11 cellular contexts compared by ENCODE assay signal in the genomic region with DNA sequence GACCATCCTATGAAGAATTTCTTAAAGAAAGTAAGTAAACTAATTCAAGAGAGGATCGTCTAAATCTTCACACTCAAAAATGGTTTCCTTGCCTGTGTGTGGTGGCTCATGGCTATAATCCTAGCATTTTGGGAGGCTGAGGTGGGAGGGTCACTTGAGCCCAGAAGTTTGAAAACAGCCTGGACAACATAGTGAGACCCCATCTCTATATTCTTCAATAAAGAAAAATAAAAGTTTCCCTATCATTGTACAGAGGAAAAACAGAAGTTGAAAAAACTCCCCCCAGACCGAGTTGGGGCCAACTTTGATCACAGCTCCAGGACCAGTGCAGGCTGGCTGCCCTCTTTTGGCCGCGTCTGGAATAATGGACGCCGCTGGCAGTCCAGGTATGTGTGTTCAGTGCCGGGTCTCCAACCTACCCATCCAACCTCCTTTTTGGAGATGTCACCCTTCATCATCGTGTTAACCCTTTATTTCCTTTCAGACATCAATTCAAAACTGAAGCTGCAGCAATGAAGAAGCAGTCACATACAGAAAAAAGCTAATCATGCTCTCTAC. TPM values are rescaled to one million over a fixed set of nuclear protein-coding genes. Genes with fewer than 3 reads are reported as not detected.
DNase-seq lines count a peak whose midpoint lies in the region; ATAC-seq, FAIRE-seq and TF ChIP-seq lines count a peak whose summit lies in the region.
"Had no signal": no experiment of that assay in that cellular context is flagged by ENCODE, and none has a peak within 500 bp of the region (broad histone marks: within the 10 kb centered on the region; RNA-seq: fewer than 3 reads in every experiment).

No MANE protein-coding gene starts in this region.

- no peaks in the 10 kb centered on the region for H3K27me3 ChIP-seq in CD4-positive, CD25-positive, alpha-beta regulatory T cell (ENCODE audit: control insufficient read depth, insufficient read depth, low read length)
- H3K27me3 ChIP-seq in HepG2 (ENCODE audit: control insufficient read depth in 1 of 2, insufficient read depth in 2 of 2, low read length in 2 of 2) = peaks cover 0 to 4% of the 10 kb centered on the region in 2 experiments; a peak in 2 of 5 replicates

- in situ Hi-C loops in HepG2 (cut with HindIII; ENCODE audit: extremely low pct_ligation_motif_present, low pct_unique_long_range_greater_than_20kb) = no loop called here

- H3K4me2 ChIP-seq in HepG2 (ENCODE audit: low read depth, low read length) = no peak overlapping the region

- H3K4me3 ChIP-seq in CD4-positive, CD25-positive, alpha-beta regulatory T cell (ENCODE audit: low read depth, low read length) = no peak overlapping the region
- H3K4me3 ChIP-seq in HepG2 (replicated peaks in 1 of 3; ENCODE audit: insufficient read depth in 1 of 3, low read depth in 2 of 3, low read length in 3 of 3) = no peak overlapping the region
- H3K4me3 ChIP-seq: coronary artery had no signal

- H2AFZ ChIP-seq in HepG2 (ENCODE audit: low read length) = no peak overlapping the region

- TF ChIP-seq EP300 in HepG2 (IDR thresholded peaks at IDR 0.05; ENCODE audit: low read depth in 2 of 2, low read length in 2 of 2) (no peak), HepG2 (CRISPR knock-in tag; IDR thresholded peaks at IDR 0.05; ENCODE audit: borderline replicate concordance) (no peak)

- TF ChIP-seq POLR2A in HepG2 (IDR thresholded peaks at IDR 0.05; ENCODE audit: insufficient read depth in 1 of 2, low read depth in 2 of 2, low read length in 2 of 2) = peak in 1 of 2 experiments; percentile 16; a peak in 2 of 4 replicates

- H3K4me3 Mint-ChIP-seq in CD4-positive, CD25-positive, alpha-beta regulatory T cell = peak overlapping the region in 2 of 4 donors; percentile 13 to 98
- peak overlapping the region; percentile 4; the same call in 1 of the 2 replicates for H3K4me3 Mint-ChIP-seq in HFFc6
- H3K4me3 Mint-ChIP-seq in activated T-helper 1 cell treated with anti-CD3 and anti-CD28 coated beads, Interleukin-12 subunit alpha, Interleukin-12 subunit beta, Interleukin-2, Interleukin-4 antibody, amounts not matched to agents 30 ng/mL and 10 ng/mL and 1 ng/mL, durations not matched to agents 14 hours and 24 hours and 36 hours = peak overlapping the region; percentile 27

- BruUV-seq in HepG2 (replicated peaks; lab: Mats Ljungman, UMichigan) = no TSS peak

- FAIRE-seq in HepG2 (lab: Jason Lieb, UNC) = no peak

- CTCF ChIA-PET in HepG2 (lab: Yijun Ruan, JAX; ENCODE audit: low intra/inter-chr PET ratio, low total read pairs) = no interaction called here

- TF ChIP-seq CTCF in HFFc6 (IDR thresholded peaks at IDR 0.05) = peak; percentile 29; the same call in 1 of the 2 replicates
- peak; percentile 59 for TF ChIP-seq CTCF in HepG2 (CRISPR knock-in tag; IDR thresholded peaks at IDR 0.05)
- no peak for TF ChIP-seq CTCF in GM10266 (IDR thresholded peaks at IDR 0.05; ENCODE audit: control insufficient read depth, insufficient read depth, low read depth, missing control alignments)

- DNase-seq in CD4-positive, CD25-positive, alpha-beta regulatory T cell = no peak
- DNase-seq in HFFc6 (no peak), HepG2 (ENCODE audit: low spot score) (no peak), NCI-H2196 (lab: John Stamatoyannopoulos, UW; ENCODE audit: unreplicated experiment) (no peak), RPMI8226 (no peak), GM10266 (ENCODE audit: extremely low spot score) (no peak)
- no peak for DNase-seq in activated T-helper 1 cell treated with anti-CD3 and anti-CD28 coated beads, Interleukin-12 subunit alpha, Interleukin-12 subunit beta, Interleukin-2, Interleukin-4 antibody, amounts not matched to agents 30 ng/mL and 10 ng/mL and 1 ng/mL, durations not matched to agents 14 hours and 24 hours and 36 hours (ENCODE audit: low spot score)
- DNase-seq: activated CD4-positive, alpha-beta T cell treated with anti-CD3 and anti-CD28 coated beads for 4 hours; DMS79 treated with DMSO at 0.1 percent for 48 hours had no signal

- peaks cover 66% of the 10 kb centered on the region for H3K36me3 ChIP-seq in CD4-positive, CD25-positive, alpha-beta regulatory T cell (ENCODE audit: control insufficient read depth, insufficient read depth, low read length)
- H3K36me3 ChIP-seq in HepG2 (replicated peaks in 1 of 2; ENCODE audit: control insufficient read depth in 1 of 2, insufficient read depth in 2 of 2, low read length in 2 of 2) = peaks cover 7 to 46% of the 10 kb centered on the region in 2 experiments

- no peak overlapping the region for H3K27ac Mint-ChIP-seq in CD4-positive, CD25-positive, alpha-beta regulatory T cell
- H3K27ac Mint-ChIP-seq in HFFc6 = peak overlapping the region; percentile 94
- peak overlapping the region; percentile 9 for H3K27ac Mint-ChIP-seq in activated T-helper 1 cell treated with anti-CD3 and anti-CD28 coated beads, Interleukin-12 subunit alpha, Interleukin-12 subunit beta, Interleukin-2, Interleukin-4 antibody, amounts not matched to agents 30 ng/mL and 10 ng/mL and 1 ng/mL, durations not matched to agents 14 hours and 24 hours and 36 hours

- H3K27ac ChIP-seq in CD4-positive, CD25-positive, alpha-beta regulatory T cell (ENCODE audit: insufficient read depth, low read length, poor library complexity, severe bottlenecking) = peak overlapping the region; percentile 29
- H3K27ac ChIP-seq in HepG2 (ENCODE audit: extremely low read length, insufficient read depth, low read length) = no peak overlapping the region
- H3K27ac ChIP-seq: coronary artery had no signal

- no peak overlapping the region for H3K9ac ChIP-seq in HepG2 (ENCODE audit: insufficient read depth, low read depth, low read length)

- H3K4me1 Mint-ChIP-seq in CD4-positive, CD25-positive, alpha-beta regulatory T cell = peaks cover 6 to 53% (median 40%) of the 10 kb centered on the region in 4 donors
- peaks cover 27% of the 10 kb centered on the region for H3K4me1 Mint-ChIP-seq in HFFc6 (ENCODE audit: low read depth)
- peaks cover 31% of the 10 kb centered on the region for H3K4me1 Mint-ChIP-seq in activated T-helper 1 cell treated with anti-CD3 and anti-CD28 coated beads, Interleukin-12 subunit alpha, Interleukin-12 subunit beta, Interleukin-2, Interleukin-4 antibody, amounts not matched to agents 30 ng/mL and 10 ng/mL and 1 ng/mL, durations not matched to agents 14 hours and 24 hours and 36 hours (ENCODE audit: low read depth)

- peaks cover 34% of the 10 kb centered on the region for H3K4me1 ChIP-seq in CD4-positive, CD25-positive, alpha-beta regulatory T cell (ENCODE audit: control insufficient read depth, insufficient read depth, low read length, poor library complexity, severe bottlenecking)
- peaks cover 28% of the 10 kb centered on the region for H3K4me1 ChIP-seq in HepG2 (ENCODE audit: insufficient read depth, low read length)

- 0 out of 2 replicates have a peak, but pooled peaks have one; percentile 31 for TF ChIP-seq RAD21 in HepG2 (CRISPR knock-in tag; IDR thresholded peaks at IDR 0.05)

- H3K9me3 Mint-ChIP-seq in CD4-positive, CD25-positive, alpha-beta regulatory T cell = peaks cover 0 to 1% (median 0%) of the 10 kb centered on the region in 7 donors
- no peaks in the 10 kb centered on the region for H3K9me3 Mint-ChIP-seq in HFFc6
- H3K9me3 Mint-ChIP-seq in activated T-helper 1 cell treated with anti-CD3 and anti-CD28 coated beads, Interleukin-12 subunit alpha, Interleukin-12 subunit beta, Interleukin-2, Interleukin-4 antibody, amounts not matched to agents 30 ng/mL and 10 ng/mL and 1 ng/mL, durations not matched to agents 14 hours and 24 hours and 36 hours = no peaks in the 10 kb centered on the region

- ATAC-seq in CD4-positive, CD25-positive, alpha-beta regulatory T cell (ENCODE audit: low read depth in 2 of 2) = no peak
- ATAC-seq in HepG2 (0 out of 3 replicates have a peak, but pooled peaks have one; percentile 10), GM18858 (IDR thresholded peaks at IDR 0.05; ENCODE audit: unreplicated experiment) (no peak)

- intact Hi-C loops in activated T-helper 1 cell treated with anti-CD3 and anti-CD28 coated beads, Interleukin-12 subunit alpha, Interleukin-12 subunit beta, Interleukin-2, Interleukin-4 antibody, amounts not matched to agents 30 ng/mL and 10 ng/mL and 1 ng/mL, durations not matched to agents 14 hours and 24 hours and 36 hours (cut with micrococcal nuclease) = loop anchor here (5.0 kb wide), 1 partner anchor 192 kb away; a partner anchor contains a TSS
- intact Hi-C loops in HepG2 (cut with micrococcal nuclease; ENCODE audit: unreplicated experiment) = no loop called here

- 56% methylated on average over 8 of the region's 8 CpGs for WGBS in HepG2 (ENCODE audit: low lambda C conversion rate)

- H3K27me3 Mint-ChIP-seq in CD4-positive, CD25-positive, alpha-beta regulatory T cell = peaks cover 4% of the 10 kb centered on the region
- H3K27me3 Mint-ChIP-seq in HFFc6 (ENCODE audit: insufficient read depth) = peaks cover 3% of the 10 kb centered on the region
- no peaks in the 10 kb centered on the region for H3K27me3 Mint-ChIP-seq in activated T-helper 1 cell treated with anti-CD3 and anti-CD28 coated beads, Interleukin-12 subunit alpha, Interleukin-12 subunit beta, Interleukin-2, Interleukin-4 antibody, amounts not matched to agents 30 ng/mL and 10 ng/mL and 1 ng/mL, durations not matched to agents 14 hours and 24 hours and 36 hours (ENCODE audit: insufficient read depth)

- POLR2A ChIA-PET in HepG2 (lab: Yijun Ruan, JAX) = interaction anchor here (1.0 to 6.9 kb wide), 8 partner anchors 8 to 80 kb away, joined by 3 to 66 read pairs (median 4); a partner anchor contains a TSS

- peaks cover 44% of the 10 kb centered on the region for H3K36me3 Mint-ChIP-seq in CD4-positive, CD25-positive, alpha-beta regulatory T cell
- H3K36me3 Mint-ChIP-seq in HFFc6 (ENCODE audit: low read depth) = peaks cover 54% of the 10 kb centered on the region
- peaks cover 66% of the 10 kb centered on the region for H3K36me3 Mint-ChIP-seq in activated T-helper 1 cell treated with anti-CD3 and anti-CD28 coated beads, Interleukin-12 subunit alpha, Interleukin-12 subunit beta, Interleukin-2, Interleukin-4 antibody, amounts not matched to agents 30 ng/mL and 10 ng/mL and 1 ng/mL, durations not matched to agents 14 hours and 24 hours and 36 hours (ENCODE audit: low read depth)

- H3K9me3 ChIP-seq in CD4-positive, CD25-positive, alpha-beta regulatory T cell (ENCODE audit: control insufficient read depth in 2 of 2, low read length in 2 of 2) = no peaks in the 10 kb centered on the region
- no peaks in the 10 kb centered on the region for H3K9me3 ChIP-seq in HepG2 (ENCODE audit: low read length)

- peaks cover 17% of the 10 kb centered on the region for H4K20me1 ChIP-seq in HepG2 (ENCODE audit: insufficient read depth, low read length)

- peaks cover 42% of the 10 kb centered on the region for H3K79me2 ChIP-seq in HepG2 (ENCODE audit: insufficient read depth, low read length)

RNA-seq across cellular contexts. Expression of a gene that starts 3.0 kb away (rescaled TPM):
- total RNA-seq in CD4-positive, CD25-positive, alpha-beta regulatory T cell = 1,801 TPM
- 1,000 to 10,000 TPM; 3,291 to 5,953 (median 5,138) TPM for polyA plus RNA-seq in CD4-positive, CD25-positive, alpha-beta regulatory T cell
- 100 to 1,000 TPM; 699 to 981 (median 857) TPM for total RNA-seq in HFFc6 (2021; fragmentation: NEBNext Ultra II Directional; extraction: Animal tissue kit (Norgen Biotek cat#: 25700))
- total RNA-seq in activated T-helper 1 cell treated with anti-CD3 and anti-CD28 coated beads, Interleukin-12 subunit alpha, Interleukin-12 subunit beta, Interleukin-2, Interleukin-4 antibody, amounts not matched to agents 30 ng/mL and 10 ng/mL and 1 ng/mL, durations not matched to agents 14 hours and 24 hours and 36 hours = 1,440 and 1,455 TPM in 2 replicates
- 1,415 and 1,643 TPM in 2 replicates for total RNA-seq in HepG2 (2016; rRNA removed; fragmentation: Illumina TruSeq; extraction: Trizol)
- total RNA-seq in HepG2 (2016; cell fraction: cytosol; rRNA removed; fragmentation: Illumina TruSeq; extraction: Trizol; ENCODE audit: low read depth) = 2,275 and 2,513 TPM in 2 replicates
- 1,435 and 1,680 TPM in 2 replicates for total RNA-seq in HepG2 (2016; cell fraction: insoluble cytoplasmic fraction; rRNA removed; fragmentation: Illumina TruSeq; extraction: Trizol)
- 3,410 and 3,458 TPM in 2 replicates for total RNA-seq in HepG2 (2016; cell fraction: membrane; rRNA removed; fragmentation: Illumina TruSeq; extraction: Trizol)
- total RNA-seq in HepG2 (2016; cell fraction: nucleus; rRNA removed; fragmentation: Illumina TruSeq; extraction: Trizol) = 502 and 555 TPM in 2 replicates
- polyA plus RNA-seq in HepG2 (2011; rRNA removed) = 647 and 839 TPM in 2 replicates
- polyA plus RNA-seq in HepG2 (2011; cell fraction: cytosol; rRNA removed) = 1,228 and 1,764 TPM in 2 replicates
- 458 and 672 TPM in 2 replicates for polyA plus RNA-seq in HepG2 (2011; cell fraction: nucleus; rRNA removed)
- 1,615 and 1,935 TPM in 2 replicates for polyA plus RNA-seq in HepG2 (2012)
- polyA plus RNA-seq in HepG2 (2016; cell fraction: cytosol; fragmentation: Illumina TruSeq; extraction: Trizol; ENCODE audit: low read depth) = 2,641 and 2,732 TPM in 2 replicates
- polyA plus RNA-seq in HepG2 (2016; cell fraction: insoluble cytoplasmic fraction; fragmentation: Illumina TruSeq; extraction: Trizol; ENCODE audit: low read depth) = 1,500 and 1,585 TPM in 2 replicates
- polyA plus RNA-seq in HepG2 (2016; cell fraction: membrane; fragmentation: Illumina TruSeq; extraction: Trizol; ENCODE audit: low read depth) = 3,047 and 3,101 TPM in 2 replicates
- polyA plus RNA-seq in HepG2 (2016; cell fraction: nucleus; fragmentation: Illumina TruSeq; extraction: Trizol; ENCODE audit: insufficient read depth, low read depth) = 848 and 904 TPM in 2 replicates
- 34.5 and 58.3 TPM in 2 replicates for polyA minus RNA-seq in HepG2 (2011; rRNA and poly(A)+ RNA removed; ENCODE audit: low replicate concordance)
- 501 and 613 TPM in 2 replicates for polyA minus RNA-seq in HepG2 (2011; cell fraction: cytosol; rRNA and poly(A)+ RNA removed)
- 93.2 and 132 TPM in 2 replicates for polyA minus RNA-seq in HepG2 (2011; cell fraction: nucleus; rRNA and poly(A)+ RNA removed)

RNA-seq across cellular contexts. Expression of a gene that starts 3.4 kb away (rescaled TPM):
- 82.9 TPM for total RNA-seq in CD4-positive, CD25-positive, alpha-beta regulatory T cell
- 100 to 1,000 TPM; 135 to 179 (median 151) TPM for polyA plus RNA-seq in CD4-positive, CD25-positive, alpha-beta regulatory T cell
- 10 to 100 TPM; 71.7 to 92.6 (median 81.4) TPM for total RNA-seq in HFFc6 (2021; fragmentation: NEBNext Ultra II Directional; extraction: Animal tissue kit (Norgen Biotek cat#: 25700))
- 141 and 142 TPM in 2 replicates for total RNA-seq in activated T-helper 1 cell treated with anti-CD3 and anti-CD28 coated beads, Interleukin-12 subunit alpha, Interleukin-12 subunit beta, Interleukin-2, Interleukin-4 antibody, amounts not matched to agents 30 ng/mL and 10 ng/mL and 1 ng/mL, durations not matched to agents 14 hours and 24 hours and 36 hours
- total RNA-seq in HepG2 (2016; rRNA removed; fragmentation: Illumina TruSeq; extraction: Trizol) = 97.4 and 124 TPM in 2 replicates
- total RNA-seq in HepG2 (2016; cell fraction: cytosol; rRNA removed; fragmentation: Illumina TruSeq; extraction: Trizol; ENCODE audit: low read depth) = 27.9 and 36.4 TPM in 2 replicates
- 97.4 and 132 TPM in 2 replicates for total RNA-seq in HepG2 (2016; cell fraction: insoluble cytoplasmic fraction; rRNA removed; fragmentation: Illumina TruSeq; extraction: Trizol)
- total RNA-seq in HepG2 (2016; cell fraction: membrane; rRNA removed; fragmentation: Illumina TruSeq; extraction: Trizol) = 40.9 and 41.3 TPM in 2 replicates
- total RNA-seq in HepG2 (2016; cell fraction: nucleus; rRNA removed; fragmentation: Illumina TruSeq; extraction: Trizol) = 40.3 and 49.2 TPM in 2 replicates
- polyA plus RNA-seq in HepG2 (2011; rRNA removed) = 126 and 140 TPM in 2 replicates
- polyA plus RNA-seq in HepG2 (2011; cell fraction: cytosol; rRNA removed) = 244 TPM in 2 replicates
- polyA plus RNA-seq in HepG2 (2011; cell fraction: nucleus; rRNA removed) = 66.5 and 86.6 TPM in 2 replicates
- 79.9 and 87.7 TPM in 2 replicates for polyA plus RNA-seq in HepG2 (2012)
- polyA plus RNA-seq in HepG2 (2016; cell fraction: cytosol; fragmentation: Illumina TruSeq; extraction: Trizol; ENCODE audit: low read depth) = 27.4 and 30.8 TPM in 2 replicates
- polyA plus RNA-seq in HepG2 (2016; cell fraction: insoluble cytoplasmic fraction; fragmentation: Illumina TruSeq; extraction: Trizol; ENCODE audit: low read depth) = 119 and 128 TPM in 2 replicates
- 27.5 and 28.4 TPM in 2 replicates for polyA plus RNA-seq in HepG2 (2016; cell fraction: membrane; fragmentation: Illumina TruSeq; extraction: Trizol; ENCODE audit: low read depth)
- 50.7 and 55.6 TPM in 2 replicates for polyA plus RNA-seq in HepG2 (2016; cell fraction: nucleus; fragmentation: Illumina TruSeq; extraction: Trizol; ENCODE audit: insufficient read depth, low read depth)
- 109 and 163 TPM in 2 replicates for polyA minus RNA-seq in HepG2 (2011; rRNA and poly(A)+ RNA removed; ENCODE audit: low replicate concordance)
- 24.4 and 30.3 TPM in 2 replicates for polyA minus RNA-seq in HepG2 (2011; cell fraction: cytosol; rRNA and poly(A)+ RNA removed)
- 36.2 and 46.1 TPM in 2 replicates for polyA minus RNA-seq in HepG2 (2011; cell fraction: nucleus; rRNA and poly(A)+ RNA removed)

RNA-seq across cellular contexts. Expression of a gene that starts 15.5 kb away (rescaled TPM):
- 6.8 TPM for total RNA-seq in CD4-positive, CD25-positive, alpha-beta regulatory T cell
- polyA plus RNA-seq in CD4-positive, CD25-positive, alpha-beta regulatory T cell = 10 to 100 TPM in 3 of 4 donors, 1 to 10 TPM in 1; 6.9 to 14.7 (median 10.8) TPM
- total RNA-seq in HFFc6 (2021; fragmentation: NEBNext Ultra II Directional; extraction: Animal tissue kit (Norgen Biotek cat#: 25700)) = 10 to 100 TPM in 3 of 6 experiments, 1 to 10 TPM in 3; 7.1 to 12.0 (median 10.3) TPM
- total RNA-seq in activated T-helper 1 cell treated with anti-CD3 and anti-CD28 coated beads, Interleukin-12 subunit alpha, Interleukin-12 subunit beta, Interleukin-2, Interleukin-4 antibody, amounts not matched to agents 30 ng/mL and 10 ng/mL and 1 ng/mL, durations not matched to agents 14 hours and 24 hours and 36 hours = 24.3 and 28.7 TPM in 2 replicates
- 25.6 and 43.0 TPM in 2 replicates for total RNA-seq in HepG2 (2016; rRNA removed; fragmentation: Illumina TruSeq; extraction: Trizol)
- total RNA-seq in HepG2 (2016; cell fraction: cytosol; rRNA removed; fragmentation: Illumina TruSeq; extraction: Trizol; ENCODE audit: low read depth) = 12.3 and 13.2 TPM in 2 replicates
- total RNA-seq in HepG2 (2016; cell fraction: insoluble cytoplasmic fraction; rRNA removed; fragmentation: Illumina TruSeq; extraction: Trizol) = 30.8 and 42.1 TPM in 2 replicates
- 25.9 and 31.5 TPM in 2 replicates for total RNA-seq in HepG2 (2016; cell fraction: membrane; rRNA removed; fragmentation: Illumina TruSeq; extraction: Trizol)
- 34.0 and 45.3 TPM in 2 replicates for total RNA-seq in HepG2 (2016; cell fraction: nucleus; rRNA removed; fragmentation: Illumina TruSeq; extraction: Trizol)
- 56.1 and 59.7 TPM in 2 replicates for polyA plus RNA-seq in HepG2 (2011; rRNA removed)
- 60.5 and 69.7 TPM in 2 replicates for polyA plus RNA-seq in HepG2 (2011; cell fraction: cytosol; rRNA removed)
- polyA plus RNA-seq in HepG2 (2011; cell fraction: nucleus; rRNA removed) = 154 and 157 TPM in 2 replicates
- polyA plus RNA-seq in HepG2 (2012) = 34.0 and 42.6 TPM in 2 replicates
- 13.6 and 16.7 TPM in 2 replicates for polyA plus RNA-seq in HepG2 (2016; cell fraction: cytosol; fragmentation: Illumina TruSeq; extraction: Trizol; ENCODE audit: low read depth)
- 28.9 and 31.0 TPM in 2 replicates for polyA plus RNA-seq in HepG2 (2016; cell fraction: insoluble cytoplasmic fraction; fragmentation: Illumina TruSeq; extraction: Trizol; ENCODE audit: low read depth)
- 25.0 and 29.4 TPM in 2 replicates for polyA plus RNA-seq in HepG2 (2016; cell fraction: membrane; fragmentation: Illumina TruSeq; extraction: Trizol; ENCODE audit: low read depth)
- 73.9 and 77.2 TPM in 2 replicates for polyA plus RNA-seq in HepG2 (2016; cell fraction: nucleus; fragmentation: Illumina TruSeq; extraction: Trizol; ENCODE audit: insufficient read depth, low read depth)
- 44.4 and 130 TPM in 2 replicates for polyA minus RNA-seq in HepG2 (2011; rRNA and poly(A)+ RNA removed; ENCODE audit: low replicate concordance)
- 25.6 and 27.3 TPM in 2 replicates for polyA minus RNA-seq in HepG2 (2011; cell fraction: cytosol; rRNA and poly(A)+ RNA removed)
- 34.5 and 38.3 TPM in 2 replicates for polyA minus RNA-seq in HepG2 (2011; cell fraction: nucleus; rRNA and poly(A)+ RNA removed)

RNA-seq across cellular contexts. Expression of a gene that starts 17.2 kb away (rescaled TPM):
- 116 TPM for total RNA-seq in CD4-positive, CD25-positive, alpha-beta regulatory T cell
- 10 to 100 TPM in 3 of 4 donors, 1 to 10 TPM in 1; 10.0 to 14.4 (median 11.9) TPM for polyA plus RNA-seq in CD4-positive, CD25-positive, alpha-beta regulatory T cell
- total RNA-seq in HFFc6 (2021; fragmentation: NEBNext Ultra II Directional; extraction: Animal tissue kit (Norgen Biotek cat#: 25700)) = 10 to 100 TPM; 15.5 to 19.1 (median 17.0) TPM
- total RNA-seq in activated T-helper 1 cell treated with anti-CD3 and anti-CD28 coated beads, Interleukin-12 subunit alpha, Interleukin-12 subunit beta, Interleukin-2, Interleukin-4 antibody, amounts not matched to agents 30 ng/mL and 10 ng/mL and 1 ng/mL, durations not matched to agents 14 hours and 24 hours and 36 hours = 50.1 and 53.6 TPM in 2 replicates
- total RNA-seq in HepG2 (2016; rRNA removed; fragmentation: Illumina TruSeq; extraction: Trizol) = 9.2 and 25.0 TPM in 2 replicates
- 2.9 and 5.0 TPM in 2 replicates for total RNA-seq in HepG2 (2016; cell fraction: cytosol; rRNA removed; fragmentation: Illumina TruSeq; extraction: Trizol; ENCODE audit: low read depth)
- 10.8 and 23.9 TPM in 2 replicates for total RNA-seq in HepG2 (2016; cell fraction: insoluble cytoplasmic fraction; rRNA removed; fragmentation: Illumina TruSeq; extraction: Trizol)
- total RNA-seq in HepG2 (2016; cell fraction: membrane; rRNA removed; fragmentation: Illumina TruSeq; extraction: Trizol) = 5.4 and 7.4 TPM in 2 replicates
- 39.0 and 46.3 TPM in 2 replicates for total RNA-seq in HepG2 (2016; cell fraction: nucleus; rRNA removed; fragmentation: Illumina TruSeq; extraction: Trizol)
- 19.8 and 21.7 TPM in 2 replicates for polyA plus RNA-seq in HepG2 (2011; rRNA removed)
- polyA plus RNA-seq in HepG2 (2011; cell fraction: cytosol; rRNA removed) = 3.7 and 4.9 TPM in 2 replicates
- polyA plus RNA-seq in HepG2 (2011; cell fraction: nucleus; rRNA removed) = 56.4 and 56.7 TPM in 2 replicates
- polyA plus RNA-seq in HepG2 (2012) = 9.2 and 11.5 TPM in 2 replicates
- polyA plus RNA-seq in HepG2 (2016; cell fraction: cytosol; fragmentation: Illumina TruSeq; extraction: Trizol; ENCODE audit: low read depth) = 3.9 and 4.7 TPM in 2 replicates
- polyA plus RNA-seq in HepG2 (2016; cell fraction: insoluble cytoplasmic fraction; fragmentation: Illumina TruSeq; extraction: Trizol; ENCODE audit: low read depth) = 10.1 and 11.5 TPM in 2 replicates
- 4.1 and 4.4 TPM in 2 replicates for polyA plus RNA-seq in HepG2 (2016; cell fraction: membrane; fragmentation: Illumina TruSeq; extraction: Trizol; ENCODE audit: low read depth)
- polyA plus RNA-seq in HepG2 (2016; cell fraction: nucleus; fragmentation: Illumina TruSeq; extraction: Trizol; ENCODE audit: insufficient read depth, low read depth) = 100 and 110 TPM in 2 replicates
- polyA minus RNA-seq in HepG2 (2011; rRNA and poly(A)+ RNA removed; ENCODE audit: low replicate concordance) = 11.3 and 25.0 TPM in 2 replicates
- 4.2 and 4.6 TPM in 2 replicates for polyA minus RNA-seq in HepG2 (2011; cell fraction: cytosol; rRNA and poly(A)+ RNA removed)
- 45.4 and 51.7 TPM in 2 replicates for polyA minus RNA-seq in HepG2 (2011; cell fraction: nucleus; rRNA and poly(A)+ RNA removed)

RNA-seq across cellular contexts. Expression of a gene that starts 41.9 kb away (rescaled TPM):
- 108 TPM for total RNA-seq in CD4-positive, CD25-positive, alpha-beta regulatory T cell
- polyA plus RNA-seq in CD4-positive, CD25-positive, alpha-beta regulatory T cell = 10 to 100 TPM; 13.4 to 15.0 (median 14.6) TPM
- total RNA-seq in HFFc6 (2021; fragmentation: NEBNext Ultra II Directional; extraction: Animal tissue kit (Norgen Biotek cat#: 25700)) = 100 to 1,000 TPM; 141 to 180 (median 163) TPM
- total RNA-seq in activated T-helper 1 cell treated with anti-CD3 and anti-CD28 coated beads, Interleukin-12 subunit alpha, Interleukin-12 subunit beta, Interleukin-2, Interleukin-4 antibody, amounts not matched to agents 30 ng/mL and 10 ng/mL and 1 ng/mL, durations not matched to agents 14 hours and 24 hours and 36 hours = 216 and 219 TPM in 2 replicates
- 50.0 and 127 TPM in 2 replicates for total RNA-seq in HepG2 (2016; rRNA removed; fragmentation: Illumina TruSeq; extraction: Trizol)
- total RNA-seq in HepG2 (2016; cell fraction: cytosol; rRNA removed; fragmentation: Illumina TruSeq; extraction: Trizol; ENCODE audit: low read depth) = 14.4 and 15.9 TPM in 2 replicates
- total RNA-seq in HepG2 (2016; cell fraction: insoluble cytoplasmic fraction; rRNA removed; fragmentation: Illumina TruSeq; extraction: Trizol) = 41.9 and 128 TPM in 2 replicates
- total RNA-seq in HepG2 (2016; cell fraction: membrane; rRNA removed; fragmentation: Illumina TruSeq; extraction: Trizol) = 27.3 and 28.2 TPM in 2 replicates
- 108 and 127 TPM in 2 replicates for total RNA-seq in HepG2 (2016; cell fraction: nucleus; rRNA removed; fragmentation: Illumina TruSeq; extraction: Trizol)
- polyA plus RNA-seq in HepG2 (2011; rRNA removed) = 155 and 164 TPM in 2 replicates
- 125 and 144 TPM in 2 replicates for polyA plus RNA-seq in HepG2 (2011; cell fraction: cytosol; rRNA removed)
- polyA plus RNA-seq in HepG2 (2011; cell fraction: nucleus; rRNA removed) = 120 and 130 TPM in 2 replicates
- 61.3 and 94.5 TPM in 2 replicates for polyA plus RNA-seq in HepG2 (2012)
- polyA plus RNA-seq in HepG2 (2016; cell fraction: cytosol; fragmentation: Illumina TruSeq; extraction: Trizol; ENCODE audit: low read depth) = 7.6 and 8.4 TPM in 2 replicates
- polyA plus RNA-seq in HepG2 (2016; cell fraction: insoluble cytoplasmic fraction; fragmentation: Illumina TruSeq; extraction: Trizol; ENCODE audit: low read depth) = 41.0 and 55.4 TPM in 2 replicates
- polyA plus RNA-seq in HepG2 (2016; cell fraction: membrane; fragmentation: Illumina TruSeq; extraction: Trizol; ENCODE audit: low read depth) = 18.1 and 24.3 TPM in 2 replicates
- 184 and 191 TPM in 2 replicates for polyA plus RNA-seq in HepG2 (2016; cell fraction: nucleus; fragmentation: Illumina TruSeq; extraction: Trizol; ENCODE audit: insufficient read depth, low read depth)
- polyA minus RNA-seq in HepG2 (2011; rRNA and poly(A)+ RNA removed; ENCODE audit: low replicate concordance) = 197 and 370 TPM in 2 replicates
- 76.5 and 103 TPM in 2 replicates for polyA minus RNA-seq in HepG2 (2011; cell fraction: cytosol; rRNA and poly(A)+ RNA removed)
- polyA minus RNA-seq in HepG2 (2011; cell fraction: nucleus; rRNA and poly(A)+ RNA removed) = 81.2 and 89.5 TPM in 2 replicates

Comparison
In these comparisons a context has a peak if more than half of its experiments do, and no peak if none do; other contexts are left out.
1. H3K27ac Mint-ChIP-seq: peak in HFFc6 (single experiment) and activated T-helper 1 cell treated with anti-CD3 and anti-CD28 coated beads, Interleukin-12 subunit alpha, Interleukin-12 subunit beta, Interleukin-2, Interleukin-4 antibody, amounts not matched to agents 30 ng/mL and 10 ng/mL and 1 ng/mL, durations not matched to agents 14 hours and 24 hours and 36 hours (single experiment); none in CD4-positive, CD25-positive, alpha-beta regulatory T cell (0 of 3).